ENCODE assay signal across 23 cellular contexts in genomic region chr2:147293958-147294824, GRCh38.
DNase-seq lines count a peak whose midpoint lies in the region; ATAC-seq and TF ChIP-seq lines count a peak whose summit lies in the region.
"Had no signal": no experiment of that assay in that cellular context is flagged by ENCODE, and none has a peak within 500 bp of the region (broad histone marks: within the 10 kb centered on the region; RNA-seq: fewer than 3 reads in every experiment).

No MANE protein-coding gene starts in this region.

- peak overlapping the region; percentile 60 for H3K4me2 ChIP-seq in HCT116 (ENCODE audit: low read length)
- H3K4me2 ChIP-seq: hepatocyte, KMS-11 had no signal

- POLR2A ChIA-PET in HCT116 (lab: Charles Lee), result no interaction called here

- H3K27me3 Mint-ChIP-seq in activated T-cell treated with anti-CD3 and anti-CD28 coated beads, Interleukin-2, amount 50 U/mL, for 4 hours (ENCODE audit: low read depth), result no peaks in the 10 kb centered on the region
- no peaks in the 10 kb centered on the region for H3K27me3 Mint-ChIP-seq in activated T-helper 1 cell treated with anti-CD3 and anti-CD28 coated beads, Interleukin-12 subunit alpha, Interleukin-12 subunit beta, Interleukin-2, Interleukin-4 antibody, amounts not matched to agents 30 ng/mL and 10 ng/mL and 1 ng/mL, durations not matched to agents 14 hours and 24 hours and 36 hours (ENCODE audit: insufficient read depth)

- H3K27ac ChIP-seq in HCT116 (ENCODE audit: low read depth, low read length) (peak overlapping the region; percentile 49; the same call in 1 of the 2 replicates), prostate gland (no peak overlapping the region), sigmoid colon (no peak overlapping the region), gastroesophageal sphincter (no peak overlapping the region)
- H3K27ac ChIP-seq: coronary artery, foreskin keratinocyte, hepatocyte, KMS-11, SJCRH30, thoracic aorta, uterus had no signal

- no peak for TF ChIP-seq RAD21 in HCT116 (IDR thresholded peaks at IDR 0.05; ENCODE audit: low read depth)

- H2AFZ ChIP-seq in HCT116 (ENCODE audit: low read depth, low read length, poor library complexity, severe bottlenecking), result peak overlapping the region; percentile 89
- H2AFZ ChIP-seq: hepatocyte had no signal

- no TSS peak for BruUV-seq in HCT116 (replicated peaks; lab: Mats Ljungman, UMichigan)

- H3K4me3 ChIP-seq in HCT116 (replicated peaks in 1 of 2; ENCODE audit: low read depth in 1 of 2, low read length in 2 of 2) (no peak overlapping the region), prostate gland (no peak overlapping the region), sigmoid colon (no peak overlapping the region), gastroesophageal sphincter (no peak overlapping the region)
- H3K4me3 ChIP-seq: coronary artery, hepatocyte, SJCRH30, skin epidermis, thoracic aorta, uterus had no signal

- TF ChIP-seq CTCF in HCT116 (IDR thresholded peaks at IDR 0.05 in 2 of 3, conservative IDR thresholded peaks at IDR 0.05 in 1 of 3; ENCODE audit: borderline replicate concordance in 1 of 3, insufficient read depth in 1 of 3, low read depth in 2 of 3, low read length in 2 of 3) (no peak), prostate gland (IDR thresholded peaks at IDR 0.05) (no peak), sigmoid colon (IDR thresholded peaks at IDR 0.05) (no peak), gastroesophageal sphincter (IDR thresholded peaks at IDR 0.05) (no peak)

- H3K4me3 Mint-ChIP-seq in activated T-cell treated with anti-CD3 and anti-CD28 coated beads, Interleukin-2, amount 50 U/mL, for 4 hours, result no peak overlapping the region
- H3K4me3 Mint-ChIP-seq in activated T-helper 1 cell treated with anti-CD3 and anti-CD28 coated beads, Interleukin-12 subunit alpha, Interleukin-12 subunit beta, Interleukin-2, Interleukin-4 antibody, amounts not matched to agents 30 ng/mL and 10 ng/mL and 1 ng/mL, durations not matched to agents 14 hours and 24 hours and 36 hours, result peak overlapping the region; percentile 38

- DNase-seq in activated T-cell treated with anti-CD3 and anti-CD28 coated beads, Interleukin-2, amount 50 U/mL, for 4 hours, result no peak
- DNase-seq in activated T-cell treated with anti-CD3 and anti-CD28 coated beads, Interleukin-2, amount 50 U/mL, for 48 hours, result no peak
- DNase-seq in HCT116 (ENCODE audit: low read depth, low spot score) (no peak), prostate gland (ENCODE audit: low spot score) (peak; percentile 13), sigmoid colon (no peak), HuH-7.5 (ENCODE audit: low spot score) (no peak)
- DNase-seq in activated T-helper 1 cell treated with anti-CD3 and anti-CD28 coated beads, Interleukin-12 subunit alpha, Interleukin-12 subunit beta, Interleukin-2, Interleukin-4 antibody, amounts not matched to agents 30 ng/mL and 10 ng/mL and 1 ng/mL, durations not matched to agents 14 hours and 24 hours and 36 hours (ENCODE audit: low spot score), result no peak
- DNase-seq: left colon; mesendoderm; NCI-H146; NCI-H510A treated with DMSO at 0.1 percent for 48 hours; NK-92 treated with Interleukin-12 subunit alpha and Interleukin-12 subunit beta, amount 100 ng/mL, for 24 hours; nucleus accumbens; SJCRH30; stimulated activated CD4-positive, alpha-beta T cell treated with anti-CD3 and anti-CD28 coated beads, Interleukin-1b, Interleukin-23, amount 100 ng/mL, for 48 hours; uterus had no signal

- peaks cover 77% of the 10 kb centered on the region for H3K4me1 Mint-ChIP-seq in activated T-cell treated with anti-CD3 and anti-CD28 coated beads, Interleukin-2, amount 50 U/mL, for 4 hours (ENCODE audit: low read depth)
- peaks cover 89% of the 10 kb centered on the region for H3K4me1 Mint-ChIP-seq in activated T-helper 1 cell treated with anti-CD3 and anti-CD28 coated beads, Interleukin-12 subunit alpha, Interleukin-12 subunit beta, Interleukin-2, Interleukin-4 antibody, amounts not matched to agents 30 ng/mL and 10 ng/mL and 1 ng/mL, durations not matched to agents 14 hours and 24 hours and 36 hours (ENCODE audit: low read depth)

- CTCF ChIA-PET in HCT116 (lab: Charles Lee), result interaction anchor here (1.8 kb wide), 1 partner anchor 38 kb away, joined by 8 read pairs; no protein-coding TSS in a partner anchor

- H4K20me1 ChIP-seq in HCT116 (ENCODE audit: insufficient read depth), result no peaks in the 10 kb centered on the region

- peak overlapping the region; percentile 82 for H3K27ac Mint-ChIP-seq in activated T-helper 1 cell treated with anti-CD3 and anti-CD28 coated beads, Interleukin-12 subunit alpha, Interleukin-12 subunit beta, Interleukin-2, Interleukin-4 antibody, amounts not matched to agents 30 ng/mL and 10 ng/mL and 1 ng/mL, durations not matched to agents 14 hours and 24 hours and 36 hours

- peaks cover 3% of the 10 kb centered on the region for H3K9me3 Mint-ChIP-seq in activated T-cell treated with anti-CD3 and anti-CD28 coated beads, Interleukin-2, amount 50 U/mL, for 4 hours
- peaks cover 43% of the 10 kb centered on the region for H3K9me3 Mint-ChIP-seq in activated T-helper 1 cell treated with anti-CD3 and anti-CD28 coated beads, Interleukin-12 subunit alpha, Interleukin-12 subunit beta, Interleukin-2, Interleukin-4 antibody, amounts not matched to agents 30 ng/mL and 10 ng/mL and 1 ng/mL, durations not matched to agents 14 hours and 24 hours and 36 hours

- 91% methylated on average over 4 of the region's 4 CpGs for WGBS in prostate gland
- WGBS in sigmoid colon, 2 donors, result 82 to 92% methylated on average over 4 of the region's 4 CpGs
- WGBS in gastroesophageal sphincter (ENCODE audit: low coverage in 1 of 2), 2 donors, result 87 to 97% methylated on average over 4 of the region's 4 CpGs

- no peak overlapping the region for H3K9ac ChIP-seq in HCT116 (ENCODE audit: low read length)
- H3K9ac ChIP-seq: KMS-11 had no signal

- H3K27me3 ChIP-seq in HCT116 (ENCODE audit: insufficient read depth, low read length), result no peaks in the 10 kb centered on the region
- H3K27me3 ChIP-seq in prostate gland (replicated peaks; ENCODE audit: insufficient read depth), result no peaks in the 10 kb centered on the region
- no peaks in the 10 kb centered on the region for H3K27me3 ChIP-seq in sigmoid colon
- no peaks in the 10 kb centered on the region for H3K27me3 ChIP-seq in gastroesophageal sphincter
- H3K27me3 ChIP-seq: foreskin keratinocyte, hepatocyte, SJCRH30, uterus had no signal

- H3K36me3 ChIP-seq in HCT116 (ENCODE audit: control insufficient read depth in 1 of 2, insufficient read depth in 2 of 2, low read length in 2 of 2) (no peaks in the 10 kb centered on the region), prostate gland (no peaks in the 10 kb centered on the region), sigmoid colon (no peaks in the 10 kb centered on the region), gastroesophageal sphincter (no peaks in the 10 kb centered on the region)
- H3K36me3 ChIP-seq: SJCRH30, thoracic aorta, uterus had no signal

- no peaks in the 10 kb centered on the region for H3K36me3 Mint-ChIP-seq in activated T-cell treated with anti-CD3 and anti-CD28 coated beads, Interleukin-2, amount 50 U/mL, for 4 hours (ENCODE audit: insufficient read depth)
- peaks cover 29% of the 10 kb centered on the region for H3K36me3 Mint-ChIP-seq in activated T-helper 1 cell treated with anti-CD3 and anti-CD28 coated beads, Interleukin-12 subunit alpha, Interleukin-12 subunit beta, Interleukin-2, Interleukin-4 antibody, amounts not matched to agents 30 ng/mL and 10 ng/mL and 1 ng/mL, durations not matched to agents 14 hours and 24 hours and 36 hours (ENCODE audit: low read depth)

- ATAC-seq in activated T-cell treated with anti-CD3 and anti-CD28 coated beads, Interleukin-2, amount 50 U/mL, for 4 hours, result peak; percentile 66 to 69
- ATAC-seq in HCT116, result peak; percentile 63
- no peak for ATAC-seq in gastroesophageal sphincter
- ATAC-seq: left colon had no signal

- TF ChIP-seq EP300 in sigmoid colon (IDR thresholded peaks at IDR 0.05), result no peak
- no peak for TF ChIP-seq EP300 in gastroesophageal sphincter (IDR thresholded peaks at IDR 0.05)

- no peaks in the 10 kb centered on the region for H3K9me2 ChIP-seq in HCT116 (ENCODE audit: insufficient read depth)

- RAD21 ChIA-PET in HCT116 (lab: Charles Lee; ENCODE audit: low non-redundant PET in 1 of 2, low total read pairs in 2 of 2, uncharacterized antibody in 2 of 2, unreplicated experiment in 2 of 2), result no interaction called here

- H3K4me1 ChIP-seq in HCT116 (ENCODE audit: control insufficient read depth in 1 of 2, insufficient read depth in 2 of 2, low read length in 2 of 2), result peaks cover 10 to 12% of the 10 kb centered on the region in 2 experiments
- no peaks in the 10 kb centered on the region for H3K4me1 ChIP-seq in prostate gland (replicated peaks)
- peaks cover 0 to 25% (median 16%) of the 10 kb centered on the region in 4 donors for H3K4me1 ChIP-seq in sigmoid colon
- peaks cover 0 to 15% (median 0%) of the 10 kb centered on the region in 3 donors for H3K4me1 ChIP-seq in gastroesophageal sphincter
- H3K4me1 ChIP-seq: foreskin keratinocyte, uterus had no signal

- intact Hi-C loops in HCT116 (cut with micrococcal nuclease), result no loop called here
- intact Hi-C loops in activated T-helper 1 cell treated with anti-CD3 and anti-CD28 coated beads, Interleukin-12 subunit alpha, Interleukin-12 subunit beta, Interleukin-2, Interleukin-4 antibody, amounts not matched to agents 30 ng/mL and 10 ng/mL and 1 ng/mL, durations not matched to agents 14 hours and 24 hours and 36 hours (cut with micrococcal nuclease), result loop anchor here (1.0 to 10.0 kb wide), 6 partner anchors 113 to 1351 kb away; partner anchors contain the start of genes ACVR2A and EPC2
- intact Hi-C loops in prostate gland (cut with DNase I), result no loop called here
- intact Hi-C loops in sigmoid colon (cut with DNase I), result no loop called here

- H3K79me2 ChIP-seq in HCT116 (ENCODE audit: insufficient read depth, low read length), result no peaks in the 10 kb centered on the region
- H3K79me2 ChIP-seq: hepatocyte had no signal

- H3K9me3 ChIP-seq in HCT116 (ENCODE audit: control insufficient read depth in 1 of 2, insufficient read depth in 1 of 2, low read depth in 1 of 2, low read length in 2 of 2) (no peaks in the 10 kb centered on the region), prostate gland (no peaks in the 10 kb centered on the region), sigmoid colon (no peaks in the 10 kb centered on the region), gastroesophageal sphincter (no peaks in the 10 kb centered on the region)
- H3K9me3 ChIP-seq: SJCRH30, thoracic aorta, uterus had no signal

- TF ChIP-seq POLR2A in HCT116 (IDR thresholded peaks at IDR 0.05; ENCODE audit: borderline replicate concordance, extremely low read depth, insufficient read depth, insufficient read length) (no peak), prostate gland (IDR thresholded peaks at IDR 0.05) (no peak), sigmoid colon (IDR thresholded peaks at IDR 0.05) (no peak), gastroesophageal sphincter (IDR thresholded peaks at IDR 0.05) (no peak)

TF ChIP-seq in HCT116, 20 proteins besides CTCF, POLR2A, EP300 and RAD21 (continues in another document):
- TF ChIP-seq EZH2phosphoT487 (IDR thresholded peaks at IDR 0.05; ENCODE audit: borderline replicate concordance) (no peak), TCF7L2 (IDR thresholded peaks at IDR 0.05; ENCODE audit: borderline replicate concordance, extremely low read depth, insufficient read depth, insufficient read length) (no peak), ZFX (IDR thresholded peaks at IDR 0.05) (no peak), SP1 (IDR thresholded peaks at IDR 0.05; ENCODE audit: low read depth) (no peak), ELF1 (IDR thresholded peaks at IDR 0.05; ENCODE audit: borderline replicate concordance, low read depth) (no peak)
